Comparison of ENCODE assay signal across 19 cellular contexts in the genomic region with DNA sequence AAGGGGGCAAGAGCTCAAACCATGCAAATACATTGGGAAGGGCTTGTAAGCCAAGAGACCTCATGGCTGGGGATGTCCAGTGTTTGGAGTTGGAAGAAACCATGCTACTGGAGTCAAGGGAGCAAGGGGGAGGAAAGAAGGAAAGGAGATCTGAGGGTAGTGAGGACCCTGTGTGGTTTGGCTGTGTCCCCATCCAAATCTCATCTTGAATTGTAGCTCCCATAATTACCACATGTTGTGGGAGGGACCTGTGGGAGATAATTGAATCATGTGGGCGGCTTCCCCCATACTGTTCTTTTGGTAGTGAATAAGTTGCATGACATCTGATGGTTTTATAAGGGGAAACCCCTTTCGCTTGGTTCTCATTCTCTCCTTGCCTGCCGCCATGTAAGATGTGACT. TPM values are rescaled to one million over a fixed set of nuclear protein-coding genes. Genes with fewer than 3 reads are reported as not detected.
"Had no signal": no experiment of that assay in that cellular context is flagged by ENCODE, and none has a peak within 500 bp of the region (broad histone marks: within the 10 kb centered on the region; RNA-seq: fewer than 3 reads in every experiment).

No MANE protein-coding gene starts in this region.

- H3K9me3 ChIP-seq: SJCRH30 had no signal

- DNase-seq: NCI-H1092 treated with DMSO at 0.1 percent for 48 hours, NCI-H1436, NCI-H187, NCI-H2029, NCI-H2081 treated with DMSO at 0.1 percent for 48 hours, NCI-H2227 treated with DMSO at 0.1 percent for 48 hours, NCI-H524, NCI-H526 treated with DMSO at 0.1 percent for 48 hours, NCI-H774, SHP77 treated with DMSO at 0.1 percent for 48 hours, SJCRH30, SW 1271 had no signal

- ATAC-seq: K562, Panc1, PC-3, T-cell had no signal

- H3K27ac ChIP-seq: HL-60, RWPE1, SJCRH30 had no signal

- H3K4me3 ChIP-seq: K562, SJCRH30 had no signal

- H3K36me3 ChIP-seq: SJCRH30 had no signal

- H3K4me1 ChIP-seq: SJCRH30 had no signal

RNA-seq across cellular contexts. Expression of gene ADRB1, which starts 56.5 kb away (rescaled TPM):
- total RNA-seq: T-helper 2 cell treated with Interferon-gamma antibody and Interleukin-4, amounts not matched to agents 100 ng/mL and 5 ng/mL, for 36 hours had no signal
